Comparison of ENCODE assay signal across 1 cellular context in the genomic region with DNA sequence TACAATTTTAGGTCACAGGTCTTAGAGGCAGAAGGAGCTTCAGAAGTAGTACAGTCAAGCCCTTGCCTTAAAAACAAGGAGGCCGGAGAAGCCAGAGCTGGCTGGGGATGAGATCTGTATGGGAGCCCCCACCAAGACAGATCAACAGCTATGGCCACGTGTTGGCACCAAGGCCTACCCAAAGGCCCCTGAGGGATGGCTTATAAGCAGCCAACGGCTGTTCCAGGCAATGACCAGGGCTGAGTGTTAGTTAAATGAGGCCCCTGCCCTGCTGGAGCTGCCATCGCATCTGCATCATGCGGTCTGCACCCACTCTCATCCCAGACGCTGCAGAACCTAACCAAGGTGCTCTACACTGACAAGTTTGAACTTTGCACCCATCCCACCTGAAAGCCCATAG.
TF ChIP-seq lines count a peak whose summit lies in the region.

No MANE protein-coding gene starts in this region.

TF ChIP-seq in GM12878, 131 proteins besides CTCF, POLR2A, EP300 and RAD21:
- TF ChIP-seq, protein P1, sequence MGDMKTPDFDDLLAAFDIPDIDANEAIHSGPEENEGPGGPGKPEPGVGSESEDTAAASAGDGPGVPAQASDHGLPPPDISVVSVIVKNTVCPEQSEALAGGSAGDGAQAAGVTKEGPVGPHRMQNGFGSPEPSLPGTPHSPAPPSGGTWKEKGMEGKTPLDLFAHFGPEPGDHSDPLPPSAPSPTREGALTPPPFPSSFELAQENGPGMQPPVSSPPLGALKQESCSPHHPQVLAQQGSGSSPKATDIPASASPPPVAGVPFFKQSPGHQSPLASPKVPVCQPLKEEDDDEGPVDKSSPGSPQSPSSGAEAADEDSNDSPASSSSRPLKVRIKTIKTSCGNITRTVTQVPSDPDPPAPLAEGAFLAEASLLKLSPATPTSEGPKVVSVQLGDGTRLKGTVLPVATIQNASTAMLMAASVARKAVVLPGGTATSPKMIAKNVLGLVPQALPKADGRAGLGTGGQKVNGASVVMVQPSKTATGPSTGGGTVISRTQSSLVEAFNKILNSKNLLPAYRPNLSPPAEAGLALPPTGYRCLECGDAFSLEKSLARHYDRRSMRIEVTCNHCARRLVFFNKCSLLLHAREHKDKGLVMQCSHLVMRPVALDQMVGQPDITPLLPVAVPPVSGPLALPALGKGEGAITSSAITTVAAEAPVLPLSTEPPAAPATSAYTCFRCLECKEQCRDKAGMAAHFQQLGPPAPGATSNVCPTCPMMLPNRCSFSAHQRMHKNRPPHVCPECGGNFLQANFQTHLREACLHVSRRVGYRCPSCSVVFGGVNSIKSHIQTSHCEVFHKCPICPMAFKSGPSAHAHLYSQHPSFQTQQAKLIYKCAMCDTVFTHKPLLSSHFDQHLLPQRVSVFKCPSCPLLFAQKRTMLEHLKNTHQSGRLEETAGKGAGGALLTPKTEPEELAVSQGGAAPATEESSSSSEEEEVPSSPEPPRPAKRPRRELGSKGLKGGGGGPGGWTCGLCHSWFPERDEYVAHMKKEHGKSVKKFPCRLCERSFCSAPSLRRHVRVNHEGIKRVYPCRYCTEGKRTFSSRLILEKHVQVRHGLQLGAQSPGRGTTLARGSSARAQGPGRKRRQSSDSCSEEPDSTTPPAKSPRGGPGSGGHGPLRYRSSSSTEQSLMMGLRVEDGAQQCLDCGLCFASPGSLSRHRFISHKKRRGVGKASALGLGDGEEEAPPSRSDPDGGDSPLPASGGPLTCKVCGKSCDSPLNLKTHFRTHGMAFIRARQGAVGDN (IDR thresholded peaks at IDR 0.05) = 0 out of 2 replicates have a peak, but pooled peaks have one; percentile 31
- TF ChIP-seq FOXK2 (IDR thresholded peaks at IDR 0.05) (no peak), MEF2A (IDR thresholded peaks at IDR 0.05; ENCODE audit: insufficient read depth, low read depth, low read length) (no peak)
